In genomic region chr11:47267858-47268257, GRCh38 we compare ENCODE assay signal across 10 cellular contexts. TPM values are rescaled to one million over a fixed set of nuclear protein-coding genes. Genes with fewer than 3 reads are reported as not detected.
DNase-seq lines count a peak whose midpoint lies in the region; ATAC-seq, FAIRE-seq and TF ChIP-seq lines count a peak whose summit lies in the region.
"Had no signal": no experiment of that assay in that cellular context is flagged by ENCODE, and none has a peak within 500 bp of the region (broad histone marks: within the 10 kb centered on the region; RNA-seq: fewer than 3 reads in every experiment).

No MANE protein-coding gene starts in this region.

- in situ Hi-C loops in HepG2 (cut with HindIII; ENCODE audit: extremely low pct_ligation_motif_present, low pct_unique_long_range_greater_than_20kb): no loop called here

- H3K27ac ChIP-seq in HepG2 (ENCODE audit: extremely low read length, insufficient read depth, low read length) (peak overlapping the region; percentile 88), right lobe of liver (no peak overlapping the region)
- peak overlapping the region; percentile 95 for H3K27ac ChIP-seq in naive thymus-derived CD4-positive, alpha-beta T cell (ENCODE audit: low read depth, low read length)

- FAIRE-seq in HepG2 (lab: Jason Lieb, UNC): no peak

- TF ChIP-seq EP300 in HepG2 (IDR thresholded peaks at IDR 0.05; ENCODE audit: low read depth in 2 of 2, low read length in 2 of 2) (no peak), HepG2 (CRISPR knock-in tag; IDR thresholded peaks at IDR 0.05; ENCODE audit: borderline replicate concordance) (no peak)

- H3K27me3 Mint-ChIP-seq in activated naive CD8-positive, alpha-beta T cell treated with anti-CD3 and anti-CD28 coated beads, Interleukin-2, amount 50 U/mL, for 24 hours: no peaks in the 10 kb centered on the region
- H3K27me3 Mint-ChIP-seq in naive thymus-derived CD4-positive, alpha-beta T cell: no peaks in the 10 kb centered on the region
- H3K27me3 Mint-ChIP-seq: central memory CD8-positive, alpha-beta T cell had no signal

- peak overlapping the region; percentile 73; the same call in 1 of the 2 replicates for H3K9ac ChIP-seq in HepG2 (ENCODE audit: insufficient read depth, low read depth, low read length)

- H3K36me3 ChIP-seq in HepG2 (replicated peaks in 1 of 2; ENCODE audit: control insufficient read depth in 1 of 2, insufficient read depth in 2 of 2, low read length in 2 of 2) (peaks cover 0 to 1% of the 10 kb centered on the region in 2 experiments; a peak in 2 of 5 replicates), right lobe of liver (peaks cover 0 to 35% (median 2%) of the 10 kb centered on the region in 4 donors)
- no peaks in the 10 kb centered on the region for H3K36me3 ChIP-seq in naive thymus-derived CD4-positive, alpha-beta T cell (ENCODE audit: control insufficient read depth in 2 of 3, insufficient read depth in 3 of 3, low read length in 3 of 3)
- H3K36me3 ChIP-seq: BE2C had no signal

- H3K4me3 ChIP-seq in HepG2 (replicated peaks in 1 of 3; ENCODE audit: insufficient read depth in 1 of 3, low read depth in 2 of 3, low read length in 3 of 3): no peak overlapping the region
- no peak overlapping the region for H3K4me3 ChIP-seq in right lobe of liver
- H3K4me3 ChIP-seq in naive thymus-derived CD4-positive, alpha-beta T cell (ENCODE audit: low read length): no peak overlapping the region

- H3K4me2 ChIP-seq in HepG2 (ENCODE audit: low read depth, low read length): no peak overlapping the region

- peaks cover 57% of the 10 kb centered on the region for H3K4me1 ChIP-seq in HepG2 (ENCODE audit: insufficient read depth, low read length)
- H3K4me1 ChIP-seq in right lobe of liver: peaks cover 0 to 17% (median 7%) of the 10 kb centered on the region in 4 donors
- H3K4me1 ChIP-seq in naive thymus-derived CD4-positive, alpha-beta T cell (ENCODE audit: control insufficient read depth in 2 of 2, insufficient read depth in 2 of 2, low read length in 2 of 2): peaks cover 27 to 41% of the 10 kb centered on the region in 2 donors

- CTCF ChIA-PET in HepG2 (lab: Yijun Ruan, JAX; ENCODE audit: low intra/inter-chr PET ratio, low total read pairs): no interaction called here
- CTCF ChIA-PET in naive thymus-derived CD4-positive, alpha-beta T cell (lab: Charles Lee): interaction anchor here (1.5 kb wide), 1 partner anchor 8 kb away, joined by 4 read pairs; no protein-coding TSS in a partner anchor

- no peak for TF ChIP-seq RAD21 in HepG2 (CRISPR knock-in tag; IDR thresholded peaks at IDR 0.05)

- BruUV-seq in HepG2 (replicated peaks; lab: Mats Ljungman, UMichigan): no TSS peak

- H3K27ac Mint-ChIP-seq in activated naive CD8-positive, alpha-beta T cell treated with anti-CD3 and anti-CD28 coated beads, Interleukin-2, amount 50 U/mL, for 24 hours: peak overlapping the region; percentile 97
- H3K27ac Mint-ChIP-seq in naive thymus-derived CD4-positive, alpha-beta T cell: peak overlapping the region; percentile 93 to 99 (median 96)

- H3K27me3 ChIP-seq in HepG2 (ENCODE audit: control insufficient read depth in 1 of 2, insufficient read depth in 2 of 2, low read length in 2 of 2) (no peaks in the 10 kb centered on the region), right lobe of liver (no peaks in the 10 kb centered on the region)
- H3K27me3 ChIP-seq in naive thymus-derived CD4-positive, alpha-beta T cell (ENCODE audit: control insufficient read depth in 2 of 2, insufficient read depth in 2 of 2, low read length in 2 of 2): no peaks in the 10 kb centered on the region
- H3K27me3 ChIP-seq: BE2C had no signal

- POLR2A ChIA-PET in HepG2 (lab: Yijun Ruan, JAX): interaction anchor here (1.0 to 4.9 kb wide), 5 partner anchors 9 to 89 kb away, joined by 3 to 34 read pairs (median 5); partner anchors contain the start of genes ACP2 and NR1H3
- POLR2A ChIA-PET in naive thymus-derived CD4-positive, alpha-beta T cell (lab: Charles Lee): interaction anchor here (0.9 to 6.8 kb wide), 12 partner anchors 9 to 127 kb away, joined by 3 to 48 read pairs (median 4); partner anchors contain the start of genes ACP2, DDB2 and NR1H3

- WGBS in HepG2 (ENCODE audit: low lambda C conversion rate): 94% methylated on average over 3 of the region's 4 CpGs
- 50% methylated on average over 2 of the region's 4 CpGs for WGBS in right lobe of liver (ENCODE audit: insufficient coverage, low coverage, low lambda C conversion rate, missing lambda C conversion rate)

- ATAC-seq in HepG2 (no peak), right lobe of liver (no peak), GM21390 (IDR thresholded peaks at IDR 0.05; ENCODE audit: unreplicated experiment) (no peak), GM19351 (IDR thresholded peaks at IDR 0.05; ENCODE audit: unreplicated experiment) (no peak)
- no peak for ATAC-seq in activated naive CD8-positive, alpha-beta T cell treated with anti-CD3 and anti-CD28 coated beads, Interleukin-2, amount 50 U/mL, for 24 hours
- ATAC-seq in naive thymus-derived CD4-positive, alpha-beta T cell: no peak

- no peak overlapping the region for H2AFZ ChIP-seq in HepG2 (ENCODE audit: low read length)

- H3K9me3 Mint-ChIP-seq in activated naive CD8-positive, alpha-beta T cell treated with anti-CD3 and anti-CD28 coated beads, Interleukin-2, amount 50 U/mL, for 24 hours: no peaks in the 10 kb centered on the region
- no peaks in the 10 kb centered on the region for H3K9me3 Mint-ChIP-seq in naive thymus-derived CD4-positive, alpha-beta T cell
- H3K9me3 Mint-ChIP-seq: central memory CD8-positive, alpha-beta T cell had no signal

- H4K20me1 ChIP-seq in HepG2 (ENCODE audit: insufficient read depth, low read length): peaks cover 22% of the 10 kb centered on the region; the same call in 1 of the 2 replicates

- no peak for TF ChIP-seq POLR2A in HepG2 (IDR thresholded peaks at IDR 0.05; ENCODE audit: insufficient read depth in 1 of 2, low read depth in 2 of 2, low read length in 2 of 2)
- no peak for TF ChIP-seq POLR2A in right lobe of liver (IDR thresholded peaks at IDR 0.05)

- intact Hi-C loops in HepG2 (cut with micrococcal nuclease; ENCODE audit: unreplicated experiment) (loop anchor here (2.0 kb wide), 1 partner anchor 87 kb away; no protein-coding TSS in a partner anchor), right lobe of liver (cut with DNase I) (loop anchor here in 1 of 2 donors (10.0 kb wide), 1 partner anchor 87 kb away; the partner anchor contains the start of gene MYBPC3)
- intact Hi-C loops in naive thymus-derived CD4-positive, alpha-beta T cell (cut with micrococcal nuclease): loop anchor here (2.0 to 5.0 kb wide), 6 partner anchors 311 to 1421 kb away; partner anchors contain the start of genes CRY2 (in 1 of the 2), DGKZ (in 1 of the 2), KBTBD4 (in 1 of the 2) and MTCH2 (in 1 of the 2)

- H3K9me3 ChIP-seq in HepG2 (ENCODE audit: low read length) (no peaks in the 10 kb centered on the region), right lobe of liver (no peaks in the 10 kb centered on the region)
- H3K9me3 ChIP-seq in naive thymus-derived CD4-positive, alpha-beta T cell (ENCODE audit: control insufficient read depth in 2 of 3, low read length in 3 of 3): no peaks in the 10 kb centered on the region
- H3K9me3 ChIP-seq: BE2C had no signal

- peaks cover 25% of the 10 kb centered on the region for H3K79me2 ChIP-seq in HepG2 (ENCODE audit: insufficient read depth, low read length)

- peaks cover 2% of the 10 kb centered on the region for H3K36me3 Mint-ChIP-seq in activated naive CD8-positive, alpha-beta T cell treated with anti-CD3 and anti-CD28 coated beads, Interleukin-2, amount 50 U/mL, for 24 hours (ENCODE audit: low read depth)
- peaks cover 0 to 4% (median 0%) of the 10 kb centered on the region in 5 donors for H3K36me3 Mint-ChIP-seq in naive thymus-derived CD4-positive, alpha-beta T cell

- TF ChIP-seq CTCF in HepG2 (CRISPR knock-in tag; IDR thresholded peaks at IDR 0.05): no peak
- TF ChIP-seq CTCF in right lobe of liver (IDR thresholded peaks at IDR 0.05): no peak

- no peak overlapping the region for H3K4me3 Mint-ChIP-seq in activated naive CD8-positive, alpha-beta T cell treated with anti-CD3 and anti-CD28 coated beads, Interleukin-2, amount 50 U/mL, for 24 hours
- peak overlapping the region; percentile 78 to 97 (median 87) for H3K4me3 Mint-ChIP-seq in naive thymus-derived CD4-positive, alpha-beta T cell

- peaks cover 61% of the 10 kb centered on the region for H3K4me1 Mint-ChIP-seq in activated naive CD8-positive, alpha-beta T cell treated with anti-CD3 and anti-CD28 coated beads, Interleukin-2, amount 50 U/mL, for 24 hours
- H3K4me1 Mint-ChIP-seq in naive thymus-derived CD4-positive, alpha-beta T cell: peaks cover 37 to 56% (median 48%) of the 10 kb centered on the region in 7 donors

- DNase-seq in HepG2 (ENCODE audit: low spot score): no peak
- no peak for DNase-seq in right lobe of liver
- DNase-seq in activated naive CD8-positive, alpha-beta T cell treated with anti-CD3 and anti-CD28 coated beads, Interleukin-2, amount 50 U/mL, for 24 hours: no peak
- DNase-seq in naive thymus-derived CD4-positive, alpha-beta T cell: no peak
- no peak for DNase-seq in GOT3 (lab: John Stamatoyannopoulos, UW)
- no peak for DNase-seq in nucleus accumbens (lab: John Stamatoyannopoulos, UW)
- DNase-seq: BE2C had no signal

RNA-seq across cellular contexts. Expression of gene MADD, which starts 2.1 kb away (rescaled TPM):
- total RNA-seq in HepG2 (2016; rRNA removed; fragmentation: Illumina TruSeq; extraction: Trizol) (16.4 and 18.0 TPM in 2 replicates), right lobe of liver (10 to 100 TPM; 15.2 to 21.3 (median 16.8) TPM)
- total RNA-seq in HepG2 (2016; cell fraction: cytosol; rRNA removed; fragmentation: Illumina TruSeq; extraction: Trizol; ENCODE audit: low read depth): 3.6 and 4.8 TPM in 2 replicates
- 14.2 and 17.9 TPM in 2 replicates for total RNA-seq in HepG2 (2016; cell fraction: insoluble cytoplasmic fraction; rRNA removed; fragmentation: Illumina TruSeq; extraction: Trizol)
- total RNA-seq in HepG2 (2016; cell fraction: membrane; rRNA removed; fragmentation: Illumina TruSeq; extraction: Trizol): 5.8 and 6.9 TPM in 2 replicates
- total RNA-seq in HepG2 (2016; cell fraction: nucleus; rRNA removed; fragmentation: Illumina TruSeq; extraction: Trizol): 21.5 and 24.2 TPM in 2 replicates
- polyA plus RNA-seq in HepG2 (2011; rRNA removed): 29.2 and 30.1 TPM in 2 replicates
- polyA plus RNA-seq in HepG2 (2011; cell fraction: cytosol; rRNA removed): 18.0 and 18.1 TPM in 2 replicates
- polyA plus RNA-seq in HepG2 (2011; cell fraction: nucleus; rRNA removed): 70.7 and 85.3 TPM in 2 replicates
- polyA plus RNA-seq in HepG2 (2012): 18.8 and 27.6 TPM in 2 replicates
- 0.83 and 0.84 TPM in 2 replicates for polyA plus RNA-seq in HepG2 (2016; cell fraction: cytosol; fragmentation: Illumina TruSeq; extraction: Trizol; ENCODE audit: low read depth)
- 11.1 and 13.7 TPM in 2 replicates for polyA plus RNA-seq in HepG2 (2016; cell fraction: insoluble cytoplasmic fraction; fragmentation: Illumina TruSeq; extraction: Trizol; ENCODE audit: low read depth)
- 2.4 TPM in 2 replicates for polyA plus RNA-seq in HepG2 (2016; cell fraction: membrane; fragmentation: Illumina TruSeq; extraction: Trizol; ENCODE audit: low read depth)
- 52.0 and 53.3 TPM in 2 replicates for polyA plus RNA-seq in HepG2 (2016; cell fraction: nucleus; fragmentation: Illumina TruSeq; extraction: Trizol; ENCODE audit: insufficient read depth, low read depth)
- 124 and 272 TPM in 2 replicates for polyA minus RNA-seq in HepG2 (2011; rRNA and poly(A)+ RNA removed; ENCODE audit: low replicate concordance)
- 14.4 and 19.1 TPM in 2 replicates for polyA minus RNA-seq in HepG2 (2011; cell fraction: cytosol; rRNA and poly(A)+ RNA removed)
- 40.8 and 44.3 TPM in 2 replicates for polyA minus RNA-seq in HepG2 (2011; cell fraction: nucleus; rRNA and poly(A)+ RNA removed)
- total RNA-seq in naive thymus-derived CD4-positive, alpha-beta T cell: 100 to 1,000 TPM in 4 of 5 experiments, 10 to 100 TPM in 1; 99.9 to 150 (median 128) TPM
- 10 to 100 TPM; 18.7 to 37.3 TPM for polyA plus RNA-seq in naive thymus-derived CD4-positive, alpha-beta T cell

RNA-seq across cellular contexts. Expression of gene NR1H3, which starts 10.1 kb away (rescaled TPM):
- total RNA-seq in HepG2 (2016; rRNA removed; fragmentation: Illumina TruSeq; extraction: Trizol) (36.5 and 41.8 TPM in 2 replicates), right lobe of liver (10 to 100 TPM; 61.5 to 82.9 (median 67.3) TPM)
- 22.0 and 26.3 TPM in 2 replicates for total RNA-seq in HepG2 (2016; cell fraction: cytosol; rRNA removed; fragmentation: Illumina TruSeq; extraction: Trizol; ENCODE audit: low read depth)
- 41.4 and 43.5 TPM in 2 replicates for total RNA-seq in HepG2 (2016; cell fraction: insoluble cytoplasmic fraction; rRNA removed; fragmentation: Illumina TruSeq; extraction: Trizol)
- total RNA-seq in HepG2 (2016; cell fraction: membrane; rRNA removed; fragmentation: Illumina TruSeq; extraction: Trizol): 46.0 and 47.2 TPM in 2 replicates
- total RNA-seq in HepG2 (2016; cell fraction: nucleus; rRNA removed; fragmentation: Illumina TruSeq; extraction: Trizol): 30.2 and 30.9 TPM in 2 replicates
- polyA plus RNA-seq in HepG2 (2011; rRNA removed): 102 and 115 TPM in 2 replicates
- polyA plus RNA-seq in HepG2 (2011; cell fraction: cytosol; rRNA removed): 63.3 and 100 TPM in 2 replicates
- 260 and 267 TPM in 2 replicates for polyA plus RNA-seq in HepG2 (2011; cell fraction: nucleus; rRNA removed)
- polyA plus RNA-seq in HepG2 (2012): 31.6 and 34.5 TPM in 2 replicates
- polyA plus RNA-seq in HepG2 (2016; cell fraction: cytosol; fragmentation: Illumina TruSeq; extraction: Trizol; ENCODE audit: low read depth): 18.8 and 21.2 TPM in 2 replicates
- 29.3 and 35.1 TPM in 2 replicates for polyA plus RNA-seq in HepG2 (2016; cell fraction: insoluble cytoplasmic fraction; fragmentation: Illumina TruSeq; extraction: Trizol; ENCODE audit: low read depth)
- polyA plus RNA-seq in HepG2 (2016; cell fraction: membrane; fragmentation: Illumina TruSeq; extraction: Trizol; ENCODE audit: low read depth): 29.5 and 32.4 TPM in 2 replicates
- polyA plus RNA-seq in HepG2 (2016; cell fraction: nucleus; fragmentation: Illumina TruSeq; extraction: Trizol; ENCODE audit: insufficient read depth, low read depth): 72.4 and 72.5 TPM in 2 replicates
- 123 and 184 TPM in 2 replicates for polyA minus RNA-seq in HepG2 (2011; rRNA and poly(A)+ RNA removed; ENCODE audit: low replicate concordance)
- polyA minus RNA-seq in HepG2 (2011; cell fraction: cytosol; rRNA and poly(A)+ RNA removed): 21.1 and 25.4 TPM in 2 replicates
- 36.3 and 39.8 TPM in 2 replicates for polyA minus RNA-seq in HepG2 (2011; cell fraction: nucleus; rRNA and poly(A)+ RNA removed)
- 10 to 100 TPM in 3 of 5 experiments, 1 to 10 TPM in 2; 3.7 to 19.4 (median 10.6) TPM for total RNA-seq in naive thymus-derived CD4-positive, alpha-beta T cell
- polyA plus RNA-seq in naive thymus-derived CD4-positive, alpha-beta T cell: 1 to 10 TPM; 5.2 to 8.3 TPM

RNA-seq across cellular contexts. Expression of gene ACP2, which starts 19.2 kb away (rescaled TPM):
- total RNA-seq in HepG2 (2016; rRNA removed; fragmentation: Illumina TruSeq; extraction: Trizol) (7.8 and 20.2 TPM in 2 replicates), right lobe of liver (100 to 1,000 TPM in 2 of 6 experiments, 10 to 100 TPM in 4; 53.3 to 173 (median 64.1) TPM)
- total RNA-seq in HepG2 (2016; cell fraction: cytosol; rRNA removed; fragmentation: Illumina TruSeq; extraction: Trizol; ENCODE audit: low read depth): 4.1 and 4.5 TPM in 2 replicates
- 6.4 and 19.4 TPM in 2 replicates for total RNA-seq in HepG2 (2016; cell fraction: insoluble cytoplasmic fraction; rRNA removed; fragmentation: Illumina TruSeq; extraction: Trizol)
- 7.4 and 7.6 TPM in 2 replicates for total RNA-seq in HepG2 (2016; cell fraction: membrane; rRNA removed; fragmentation: Illumina TruSeq; extraction: Trizol)
- total RNA-seq in HepG2 (2016; cell fraction: nucleus; rRNA removed; fragmentation: Illumina TruSeq; extraction: Trizol): 22.3 and 27.4 TPM in 2 replicates
- polyA plus RNA-seq in HepG2 (2011; rRNA removed): 17.7 and 27.5 TPM in 2 replicates
- 11.6 and 12.5 TPM in 2 replicates for polyA plus RNA-seq in HepG2 (2011; cell fraction: cytosol; rRNA removed)
- 57.6 and 68.7 TPM in 2 replicates for polyA plus RNA-seq in HepG2 (2011; cell fraction: nucleus; rRNA removed)
- polyA plus RNA-seq in HepG2 (2012): 14.7 and 15.9 TPM in 2 replicates
- polyA plus RNA-seq in HepG2 (2016; cell fraction: cytosol; fragmentation: Illumina TruSeq; extraction: Trizol; ENCODE audit: low read depth): 3.3 and 3.6 TPM in 2 replicates
- polyA plus RNA-seq in HepG2 (2016; cell fraction: insoluble cytoplasmic fraction; fragmentation: Illumina TruSeq; extraction: Trizol; ENCODE audit: low read depth): 6.0 and 8.7 TPM in 2 replicates
- 6.0 and 6.5 TPM in 2 replicates for polyA plus RNA-seq in HepG2 (2016; cell fraction: membrane; fragmentation: Illumina TruSeq; extraction: Trizol; ENCODE audit: low read depth)
- polyA plus RNA-seq in HepG2 (2016; cell fraction: nucleus; fragmentation: Illumina TruSeq; extraction: Trizol; ENCODE audit: insufficient read depth, low read depth): 38.9 and 42.1 TPM in 2 replicates
- 55.8 and 92.1 TPM in 2 replicates for polyA minus RNA-seq in HepG2 (2011; rRNA and poly(A)+ RNA removed; ENCODE audit: low replicate concordance)
- polyA minus RNA-seq in HepG2 (2011; cell fraction: cytosol; rRNA and poly(A)+ RNA removed): 13.0 and 13.5 TPM in 2 replicates
- polyA minus RNA-seq in HepG2 (2011; cell fraction: nucleus; rRNA and poly(A)+ RNA removed): 35.7 and 37.6 TPM in 2 replicates
- 10 to 100 TPM; 17.6 to 38.1 (median 24.3) TPM for total RNA-seq in naive thymus-derived CD4-positive, alpha-beta T cell
- 10 to 100 TPM in 1 of 2 donors, 1 to 10 TPM in 1; 7.1 to 17.7 TPM for polyA plus RNA-seq in naive thymus-derived CD4-positive, alpha-beta T cell

RNA-seq across cellular contexts. Expression of gene DDB2, which starts 53.1 kb away (rescaled TPM):
- 83.4 and 88.1 TPM in 2 replicates for total RNA-seq in HepG2 (2016; rRNA removed; fragmentation: Illumina TruSeq; extraction: Trizol)
- total RNA-seq in HepG2 (2016; cell fraction: cytosol; rRNA removed; fragmentation: Illumina TruSeq; extraction: Trizol; ENCODE audit: low read depth): 42.2 and 43.5 TPM in 2 replicates
- 83.5 and 97.1 TPM in 2 replicates for total RNA-seq in HepG2 (2016; cell fraction: insoluble cytoplasmic fraction; rRNA removed; fragmentation: Illumina TruSeq; extraction: Trizol)
- total RNA-seq in HepG2 (2016; cell fraction: membrane; rRNA removed; fragmentation: Illumina TruSeq; extraction: Trizol): 57.3 and 60.8 TPM in 2 replicates
- total RNA-seq in HepG2 (2016; cell fraction: nucleus; rRNA removed; fragmentation: Illumina TruSeq; extraction: Trizol): 58.4 and 60.1 TPM in 2 replicates
- 66.8 and 71.4 TPM in 2 replicates for polyA plus RNA-seq in HepG2 (2011; rRNA removed)
- 52.8 and 58.0 TPM in 2 replicates for polyA plus RNA-seq in HepG2 (2011; cell fraction: cytosol; rRNA removed)
- polyA plus RNA-seq in HepG2 (2011; cell fraction: nucleus; rRNA removed): 181 and 193 TPM in 2 replicates
- polyA plus RNA-seq in HepG2 (2012): 46.8 and 59.0 TPM in 2 replicates
- 33.5 and 35.4 TPM in 2 replicates for polyA plus RNA-seq in HepG2 (2016; cell fraction: cytosol; fragmentation: Illumina TruSeq; extraction: Trizol; ENCODE audit: low read depth)
- polyA plus RNA-seq in HepG2 (2016; cell fraction: insoluble cytoplasmic fraction; fragmentation: Illumina TruSeq; extraction: Trizol; ENCODE audit: low read depth): 91.3 and 93.6 TPM in 2 replicates
- polyA plus RNA-seq in HepG2 (2016; cell fraction: membrane; fragmentation: Illumina TruSeq; extraction: Trizol; ENCODE audit: low read depth): 43.2 and 43.8 TPM in 2 replicates
- polyA plus RNA-seq in HepG2 (2016; cell fraction: nucleus; fragmentation: Illumina TruSeq; extraction: Trizol; ENCODE audit: insufficient read depth, low read depth): 125 and 136 TPM in 2 replicates
- 62.5 and 94.9 TPM in 2 replicates for polyA minus RNA-seq in HepG2 (2011; rRNA and poly(A)+ RNA removed; ENCODE audit: low replicate concordance)
- polyA minus RNA-seq in HepG2 (2011; cell fraction: cytosol; rRNA and poly(A)+ RNA removed): 19.2 and 26.2 TPM in 2 replicates
- polyA minus RNA-seq in HepG2 (2011; cell fraction: nucleus; rRNA and poly(A)+ RNA removed): 62.4 and 65.9 TPM in 2 replicates
- total RNA-seq in right lobe of liver: 10 to 100 TPM; 13.1 to 24.2 (median 13.8) TPM
- 100 to 1,000 TPM in 2 of 5 experiments, 10 to 100 TPM in 3; 65.4 to 135 (median 93.4) TPM for total RNA-seq in naive thymus-derived CD4-positive, alpha-beta T cell
- polyA plus RNA-seq in naive thymus-derived CD4-positive, alpha-beta T cell: 10 to 100 TPM; 32.9 to 35.4 TPM

Comparison
In these comparisons a context has a peak if more than half of its experiments do, and no peak if none do; other contexts are left out.
1. H3K27ac ChIP-seq: peak in HepG2 (single experiment) and naive thymus-derived CD4-positive, alpha-beta T cell (single experiment); none in right lobe of liver (0 of 3).